Comparison of ENCODE assay signal across 11 cellular contexts in genomic region chr3:165682734-165683133, GRCh38.
"Had no signal": no experiment of that assay in that cellular context is flagged by ENCODE, and none has a peak within 500 bp of the region (broad histone marks: within the 10 kb centered on the region; RNA-seq: fewer than 3 reads in every experiment).

No MANE protein-coding gene starts in this region.

- H3K9me3 ChIP-seq: HAP-1 had no signal

- H3K27ac ChIP-seq: GM23248 had no signal

- H3K4me2 ChIP-seq: GM23338 had no signal

- H2AFZ ChIP-seq: GM23248, GM23338 had no signal

- ATAC-seq: GM23338, HCT116 had no signal

- H3K36me3 ChIP-seq: HAP-1 had no signal

- DNase-seq: GM23248, GOT3, H7, H9, HCEC 1CT, HFFc6 had no signal

- FAIRE-seq: H1, H54 had no signal

- H3K9ac ChIP-seq: GM23248 had no signal

- H3K4me1 ChIP-seq: HAP-1 had no signal

- H3K4me3 ChIP-seq: GM23248, GM23338, HAP-1 had no signal
